22 cellular contexts compared by ENCODE assay signal in the genomic region with DNA sequence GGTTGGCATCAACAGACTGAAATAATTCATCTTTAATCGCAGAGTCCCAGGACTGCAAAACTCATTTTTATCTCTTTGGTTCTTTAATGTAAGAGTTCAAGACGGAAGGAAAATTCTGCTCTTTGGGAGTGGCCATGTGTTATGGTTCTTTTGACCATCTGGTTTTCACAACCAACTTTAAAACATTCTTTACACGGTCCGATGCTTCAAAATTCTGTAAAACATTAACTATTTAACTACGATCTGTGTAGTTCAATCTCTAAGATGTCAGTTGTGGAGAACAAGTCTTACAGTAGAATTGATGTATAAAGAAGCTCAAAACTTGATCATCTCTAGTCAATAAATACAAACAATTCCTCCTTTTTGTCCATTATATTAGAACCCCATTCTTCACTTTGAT.
DNase-seq lines count a peak whose midpoint lies in the region; ATAC-seq, FAIRE-seq and TF ChIP-seq lines count a peak whose summit lies in the region.
"Had no signal": no experiment of that assay in that cellular context is flagged by ENCODE, and none has a peak within 500 bp of the region (broad histone marks: within the 10 kb centered on the region; RNA-seq: fewer than 3 reads in every experiment).

No MANE protein-coding gene starts in this region.

- no peaks in the 10 kb centered on the region for H3K27me3 ChIP-seq in endodermal cell (ENCODE audit: control insufficient read depth, insufficient read depth, low read length, poor library complexity, severe bottlenecking)
- H3K27me3 ChIP-seq: BLaER1 treated with 17β-estradiol and CSF1 and Interleukin-3, amounts not matched to agents 10 nM and 100 nM had no signal

- H3K4me1 ChIP-seq in kidney (ENCODE audit: control insufficient read depth in 1 of 2, insufficient read depth in 1 of 2, low read depth in 1 of 2, low read length in 2 of 2) (peaks cover 7 to 21% of the 10 kb centered on the region in 2 donors), endodermal cell (ENCODE audit: control insufficient read depth, insufficient read depth, low read length) (no peaks in the 10 kb centered on the region)
- H3K4me1 ChIP-seq: BLaER1 treated with 17β-estradiol and CSF1 and Interleukin-3, amounts not matched to agents 10 nM and 100 nM had no signal

- H3K4me3 Mint-ChIP-seq in endodermal cell = no peak overlapping the region
- H3K4me3 Mint-ChIP-seq: B cell; CD4-positive, CD25-positive, alpha-beta regulatory T cell; CD8-positive, alpha-beta memory T cell; GM23338; IgD-negative memory B cell had no signal

- H3K27ac ChIP-seq in kidney (ENCODE audit: low read depth in 2 of 2, low read length in 2 of 2) (peak overlapping the region in 1 of 2 donors; percentile 57), endodermal cell (ENCODE audit: low read depth, low read length) (no peak overlapping the region)
- H3K27ac ChIP-seq: BLaER1 treated with 17β-estradiol and CSF1 and Interleukin-3, amounts not matched to agents 10 nM and 100 nM had no signal

- H3K36me3 ChIP-seq in kidney (ENCODE audit: control insufficient read depth in 1 of 2, insufficient read depth in 2 of 2, low read length in 2 of 2) (no peaks in the 10 kb centered on the region), endodermal cell (ENCODE audit: control insufficient read depth, insufficient read depth, low read length) (no peaks in the 10 kb centered on the region)
- H3K36me3 ChIP-seq: BLaER1 treated with 17β-estradiol and CSF1 and Interleukin-3, amounts not matched to agents 10 nM and 100 nM had no signal

- peaks cover 2% of the 10 kb centered on the region for H3K27me3 Mint-ChIP-seq in endodermal cell (ENCODE audit: insufficient read depth)

- peaks cover 9% of the 10 kb centered on the region for H3K4me1 Mint-ChIP-seq in endodermal cell
- H3K4me1 Mint-ChIP-seq: B cell, IgD-negative memory B cell had no signal

- in situ Hi-C loops in Caki2 (cut with HindIII; ENCODE audit: low pct_unique_long_range_greater_than_20kb, low sequenced_read_pairs) = no loop called here

- 93 to 100% methylated on average over 1 to 5 of the region's 5 CpGs for WGBS in endodermal cell (ENCODE audit: insufficient coverage in 1 of 2, insufficient read length in 1 of 2), 2 experiments

- H3K4me3 ChIP-seq in kidney (ENCODE audit: low read length in 2 of 2) (no peak overlapping the region), endodermal cell (ENCODE audit: low read length) (no peak overlapping the region)
- H3K4me3 ChIP-seq: BLaER1 treated with 17β-estradiol and CSF1 and Interleukin-3, amounts not matched to agents 10 nM and 100 nM; GM23338 had no signal

- H3K9ac ChIP-seq in kidney (ENCODE audit: low read length in 2 of 2) = no peak overlapping the region
- H3K9ac ChIP-seq in endodermal cell (ENCODE audit: extremely low read depth, low read length, poor library complexity, severe bottlenecking) = no peak overlapping the region
- H3K9ac ChIP-seq: BLaER1 treated with 17β-estradiol and CSF1 and Interleukin-3, amounts not matched to agents 10 nM and 100 nM had no signal

- FAIRE-seq in kidney (lab: Jason Lieb, UNC) = peak; percentile 69
- FAIRE-seq: D721Med, G401.6, GM12892, GM18507, H54, HepG2 had no signal

- H3K9me3 ChIP-seq in kidney (ENCODE audit: control insufficient read depth in 1 of 2, low read length in 2 of 2) = peaks cover 0 to 5% of the 10 kb centered on the region in 2 donors
- peaks cover 20% of the 10 kb centered on the region for H3K9me3 ChIP-seq in endodermal cell (ENCODE audit: control insufficient read depth, low read length)

- peak; percentile 43 for DNase-seq in Caki2 (ENCODE audit: low read depth)
- DNase-seq in kidney = no peak
- no peak for DNase-seq in left colon
- peak; percentile 87 for DNase-seq in renal cortical epithelial cell (ENCODE audit: low read depth)
- DNase-seq in activated CD4-positive, alpha-beta T cell treated with anti-CD3 and anti-CD28 coated beads for 1 hour = no peak
- no peak for DNase-seq in endodermal cell
- DNase-seq: 8988T; CD4-positive, CD25-positive, alpha-beta regulatory T cell; CD8-positive, alpha-beta memory T cell; COR-L47; HCEC 1CT had no signal

- H3K9me3 Mint-ChIP-seq in endodermal cell = peaks cover 26% of the 10 kb centered on the region

- ATAC-seq in left colon (peak; percentile 58), HG03460 (IDR thresholded peaks at IDR 0.05; ENCODE audit: unreplicated experiment) (no peak)
- ATAC-seq: GM23338, HepG2 had no signal

- intact Hi-C loops in kidney (cut with DNase I) = no loop called here
- intact Hi-C loops in left colon (cut with DNase I, micrococcal nuclease) = no loop called here

- H3K36me3 Mint-ChIP-seq in endodermal cell (ENCODE audit: low read depth) = peaks cover 5% of the 10 kb centered on the region
- H3K36me3 Mint-ChIP-seq: CD4-positive, CD25-positive, alpha-beta regulatory T cell; IgD-negative memory B cell had no signal

- no peak for TF ChIP-seq CTCF in kidney (IDR thresholded peaks at IDR 0.05; ENCODE audit: borderline replicate concordance, extremely low read depth, insufficient read depth)
- TF ChIP-seq CTCF in endodermal cell (conservative IDR thresholded peaks at IDR 0.05) = no peak

- H3K27ac Mint-ChIP-seq in endodermal cell = no peak overlapping the region
- H3K27ac Mint-ChIP-seq: B cell; CD4-positive, CD25-positive, alpha-beta regulatory T cell; CD8-positive, alpha-beta memory T cell; GM23338; IgD-negative memory B cell had no signal

Comparison
In these comparisons a context has a peak if more than half of its experiments do, and no peak if none do; other contexts are left out.
1. DNase-seq: peak in Caki2 (single experiment) and renal cortical epithelial cell (single experiment); none in kidney (single experiment), left colon (0 of 2), activated CD4-positive, alpha-beta T cell treated with anti-CD3 and anti-CD28 coated beads for 1 hour (single experiment) and endodermal cell (single experiment).